In the genomic region with DNA sequence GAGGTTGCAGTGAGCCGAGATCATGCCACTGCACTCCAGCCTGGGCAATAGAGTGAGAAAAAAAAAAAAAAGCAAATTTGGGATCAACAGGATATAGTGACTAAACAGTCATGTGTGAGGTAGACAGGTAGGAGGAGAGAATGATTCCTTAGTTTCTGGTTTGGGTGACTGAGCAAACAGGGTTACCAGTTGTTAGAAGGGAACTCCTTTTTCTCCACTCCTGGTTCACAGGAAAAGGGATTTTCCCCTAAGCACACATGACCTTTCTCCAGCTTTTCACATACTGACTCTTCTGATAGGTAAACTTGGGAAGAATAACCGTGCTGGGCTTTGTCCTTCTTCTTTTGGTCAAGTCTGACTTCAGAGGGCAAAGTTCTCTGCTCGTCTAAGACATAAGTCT, we compare ENCODE assay signal across 26 cellular contexts.
"Had no signal": no experiment of that assay in that cellular context is flagged by ENCODE, and none has a peak within 500 bp of the region (broad histone marks: within the 10 kb centered on the region; RNA-seq: fewer than 3 reads in every experiment).

No MANE protein-coding gene starts in this region.

- H3K4me1 Mint-ChIP-seq: memory B cell, naive B cell had no signal

- H3K4me3 Mint-ChIP-seq: memory B cell, naive B cell, nephron had no signal

- FAIRE-seq: colon, islet of Langerhans, small intestine had no signal

- H3K27me3 ChIP-seq: ovary, right lobe of liver, thyroid gland had no signal

- H3K9me3 Mint-ChIP-seq: memory B cell, naive B cell, nephron had no signal

- DNase-seq: central memory CD4-positive, alpha-beta T cell; dorsolateral prefrontal cortex; effector CD4-positive, alpha-beta T cell; foreskin fibroblast; heart left ventricle; hippocampal formation; left ventricle myocardium superior; lower lobe of right lung; naive B cell; nucleus accumbens; ovary; posterior cingulate gyrus; right lobe of liver; small intestine; stimulated activated CD4-positive, alpha-beta T cell treated with anti-CD3 and anti-CD28 coated beads, Interleukin-15, amount 100 ng/mL, for 24 hours; stimulated activated CD4-positive, alpha-beta T cell treated with anti-CD3 and anti-CD28 coated beads, Interleukin-2, amount 100 ng/mL, for 48 hours; stimulated activated CD8-positive, alpha-beta memory T cell treated with anti-CD3 and anti-CD28 coated beads, Interleukin-4, amount 100 ng/mL, for 48 hours; stimulated activated naive CD4-positive, alpha-beta T cell; stomach; thyroid gland; trophoblast cell had no signal

- H3K36me3 Mint-ChIP-seq: memory B cell, naive B cell had no signal

- H3K27ac Mint-ChIP-seq: memory B cell, naive B cell had no signal

- H3K36me3 ChIP-seq: gastroesophageal sphincter, heart left ventricle, lower lobe of right lung, ovary, right lobe of liver, stomach, thyroid gland had no signal

- H3K4me3 ChIP-seq: dorsolateral prefrontal cortex, gastroesophageal sphincter, heart left ventricle, lower lobe of right lung, ovary, right lobe of liver, stomach, thyroid gland had no signal
